10 cellular contexts compared by ENCODE assay signal in the genomic region with DNA sequence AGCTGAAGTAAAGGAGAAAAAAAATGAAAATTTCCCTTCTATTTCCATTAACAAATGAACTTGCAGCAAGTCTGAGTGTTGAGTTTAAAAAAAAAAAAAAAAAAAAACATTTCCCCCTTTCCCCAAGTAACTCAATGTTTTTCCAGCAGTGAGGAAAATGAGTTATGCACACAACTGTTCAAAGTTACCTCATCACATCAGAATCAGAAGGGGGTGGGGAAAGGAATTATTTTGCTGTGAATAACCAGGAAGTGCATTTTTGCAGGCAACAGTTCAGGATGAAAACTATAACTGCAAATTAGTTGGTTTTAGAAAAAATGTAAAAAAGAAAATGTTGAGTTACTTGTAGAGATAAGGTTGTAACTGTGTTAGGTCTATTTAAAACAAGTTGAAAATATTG.
A peak's percentile ranks its signal among the peaks of the same experiment; 100 is the strongest.
DNase-seq lines count a peak whose midpoint lies in the region; ATAC-seq and TF ChIP-seq lines count a peak whose summit lies in the region.
"Had no signal": no experiment of that assay in that cellular context is flagged by ENCODE, and none has a peak within 500 bp of the region (broad histone marks: within the 10 kb centered on the region; RNA-seq: fewer than 3 reads in every experiment).

No MANE protein-coding gene starts in this region.

- no peaks in the 10 kb centered on the region for H3K36me3 Mint-ChIP-seq in Calu3 (ENCODE audit: insufficient read depth, unreplicated experiment)
- no peaks in the 10 kb centered on the region for H3K36me3 Mint-ChIP-seq in nephron (ENCODE audit: low read depth)
- H3K36me3 Mint-ChIP-seq in activated T-cell treated with anti-CD3 and anti-CD28 coated beads, Interleukin-2, amount 50 U/mL, for 24 hours (ENCODE audit: low read depth), result no peaks in the 10 kb centered on the region

- H3K27me3 Mint-ChIP-seq in Calu3 (ENCODE audit: unreplicated experiment) (no peaks in the 10 kb centered on the region), nephron (ENCODE audit: low read depth) (no peaks in the 10 kb centered on the region)
- H3K27me3 Mint-ChIP-seq in activated T-cell treated with anti-CD3 and anti-CD28 coated beads, Interleukin-2, amount 50 U/mL, for 24 hours, result peaks cover 20% of the 10 kb centered on the region

- TF ChIP-seq CTCF in Calu3 (IDR thresholded peaks at IDR 0.05; ENCODE audit: unreplicated experiment), result no peak
- no peak for TF ChIP-seq CTCF in nephron (IDR thresholded peaks at IDR 0.05; ENCODE audit: unreplicated experiment in 3 of 3)

- H3K27ac Mint-ChIP-seq in Calu3 (ENCODE audit: unreplicated experiment), result peak overlapping the region; percentile 41
- peak overlapping the region; percentile 39 to 89 (median 52) for H3K27ac Mint-ChIP-seq in nephron
- no peak overlapping the region for H3K27ac Mint-ChIP-seq in activated T-cell treated with anti-CD3 and anti-CD28 coated beads, Interleukin-2, amount 50 U/mL, for 24 hours

- BruUV-seq in Calu3 (replicated peaks; lab: Mats Ljungman, UMichigan), result no TSS peak

- ATAC-seq in esophagus mucosa, result no peak
- no peak for ATAC-seq in GM18520 (IDR thresholded peaks at IDR 0.05; ENCODE audit: unreplicated experiment)
- no peak for ATAC-seq in HG03159 (IDR thresholded peaks at IDR 0.05; ENCODE audit: unreplicated experiment)

- H3K4me3 Mint-ChIP-seq in Calu3 (ENCODE audit: low read depth, unreplicated experiment) (no peak overlapping the region), nephron (no peak overlapping the region)
- no peak overlapping the region for H3K4me3 Mint-ChIP-seq in activated T-cell treated with anti-CD3 and anti-CD28 coated beads, Interleukin-2, amount 50 U/mL, for 24 hours
- H3K4me3 Mint-ChIP-seq: central memory CD8-positive, alpha-beta T cell had no signal

- CTCF ChIA-PET in Calu3 (lab: Charles Lee), result no interaction called here

- intact Hi-C loops in Calu3 (cut with micrococcal nuclease; ENCODE audit: unreplicated experiment), result no loop called here

- H3K4me1 Mint-ChIP-seq in Calu3 (ENCODE audit: low read depth, unreplicated experiment), result peaks cover 30% of the 10 kb centered on the region
- H3K4me1 Mint-ChIP-seq in nephron, result peaks cover 26% of the 10 kb centered on the region
- H3K4me1 Mint-ChIP-seq in activated T-cell treated with anti-CD3 and anti-CD28 coated beads, Interleukin-2, amount 50 U/mL, for 24 hours (ENCODE audit: low read depth), result peaks cover 9% of the 10 kb centered on the region
- H3K4me1 Mint-ChIP-seq: central memory CD8-positive, alpha-beta T cell had no signal

- no peaks in the 10 kb centered on the region for H3K9me3 Mint-ChIP-seq in Calu3 (ENCODE audit: low read depth, unreplicated experiment)
- H3K9me3 Mint-ChIP-seq in nephron, result peaks cover under 1% of the 10 kb centered on the region
- no peaks in the 10 kb centered on the region for H3K9me3 Mint-ChIP-seq in activated T-cell treated with anti-CD3 and anti-CD28 coated beads, Interleukin-2, amount 50 U/mL, for 24 hours
- H3K9me3 Mint-ChIP-seq: central memory CD8-positive, alpha-beta T cell had no signal

- peak; percentile 4 for DNase-seq in Calu3
- DNase-seq in NCI-H2171 treated with DMSO at 0.1 percent for 48 hours (lab: John Stamatoyannopoulos, UW), result peak; percentile 62
- peak; percentile 92 for DNase-seq in dedifferentiated amniotic fluid mesenchymal stem cell (ENCODE audit: extremely low spot score)
- DNase-seq in activated T-cell treated with anti-CD3 and anti-CD28 coated beads, Interleukin-2, amount 50 U/mL, for 24 hours, result no peak
- DNase-seq: activated CD4-positive, alpha-beta T cell treated with anti-CD3 and anti-CD28 coated beads, Interleukin-2, amount 50 U/mL, for 4 hours had no signal
